ENCODE assay signal across 1 cellular context in the genomic region with DNA sequence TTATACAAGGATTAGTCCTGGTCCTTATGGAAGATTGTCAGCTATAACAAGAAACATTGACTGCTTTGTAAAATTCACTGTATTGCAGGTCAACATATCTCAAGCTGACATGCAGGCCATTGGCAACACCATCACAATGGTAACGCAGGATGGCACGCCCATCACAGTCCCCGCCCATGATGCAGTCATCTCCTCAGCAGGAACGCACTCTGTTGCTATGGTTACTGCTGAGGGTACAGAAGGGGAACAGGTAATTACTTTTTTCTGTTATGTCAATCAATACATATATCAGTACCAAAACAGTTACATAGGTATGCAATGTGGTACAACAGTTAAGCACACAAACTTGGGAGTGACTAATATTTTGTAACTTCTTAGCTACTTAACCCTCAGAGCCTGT.
TF ChIP-seq lines count a peak whose summit lies in the region.

No MANE protein-coding gene starts in this region.

TF ChIP-seq in IMR-90, 13 proteins besides CTCF, POLR2A, EP300 and RAD21:
- TF ChIP-seq CEBPB (IDR thresholded peaks at IDR 0.05; ENCODE audit: low read depth, low read length) (no peak), FOS (IDR thresholded peaks at IDR 0.05; ENCODE audit: low read depth, low read length) (no peak)
- TF ChIP-seq, protein P1, sequence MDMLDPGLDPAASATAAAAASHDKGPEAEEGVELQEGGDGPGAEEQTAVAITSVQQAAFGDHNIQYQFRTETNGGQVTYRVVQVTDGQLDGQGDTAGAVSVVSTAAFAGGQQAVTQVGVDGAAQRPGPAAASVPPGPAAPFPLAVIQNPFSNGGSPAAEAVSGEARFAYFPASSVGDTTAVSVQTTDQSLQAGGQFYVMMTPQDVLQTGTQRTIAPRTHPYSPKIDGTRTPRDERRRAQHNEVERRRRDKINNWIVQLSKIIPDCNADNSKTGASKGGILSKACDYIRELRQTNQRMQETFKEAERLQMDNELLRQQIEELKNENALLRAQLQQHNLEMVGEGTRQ (IDR thresholded peaks at IDR 0.05; ENCODE audit: low read depth, low read length), result no peak
